8 cellular contexts compared by ENCODE assay signal in the genomic region with DNA sequence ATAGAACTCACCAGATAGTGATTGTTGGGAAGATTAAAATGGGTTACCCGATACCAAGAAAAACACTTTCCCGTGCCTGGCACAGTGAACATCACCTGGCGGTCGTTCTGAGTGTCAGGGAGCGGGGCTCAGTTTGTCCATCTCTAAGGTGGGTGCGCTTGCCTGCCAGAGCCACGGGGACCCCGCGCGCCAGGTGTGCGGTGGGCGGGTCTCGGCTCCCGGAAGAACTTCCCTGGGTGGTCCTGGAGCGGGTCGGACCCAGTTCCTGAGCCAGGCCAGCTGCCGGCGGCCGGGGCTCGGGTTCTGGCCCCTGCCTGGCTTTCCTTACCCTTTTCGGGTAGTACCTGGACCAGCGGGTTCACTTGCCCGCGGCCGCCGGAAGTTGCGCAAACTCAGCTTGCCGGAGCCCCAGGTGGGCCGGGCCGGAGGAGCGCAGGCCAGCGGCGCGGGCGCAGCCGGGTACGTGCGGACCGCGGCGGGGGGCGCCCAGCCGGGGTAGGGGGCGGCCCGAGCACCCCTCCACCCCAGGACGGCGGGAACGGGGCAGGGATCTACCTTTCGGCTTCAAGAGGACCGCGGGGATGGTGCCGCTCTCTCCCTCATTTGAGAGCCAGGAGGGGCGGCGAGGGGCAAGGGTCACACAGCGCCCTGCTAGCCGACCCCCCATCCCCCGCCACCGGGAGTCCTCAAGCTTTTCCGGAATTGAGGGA. TPM values are rescaled to one million over a fixed set of nuclear protein-coding genes. Genes with fewer than 3 reads are reported as not detected.
DNase-seq lines count a peak whose midpoint lies in the region; ATAC-seq and TF ChIP-seq lines count a peak whose summit lies in the region.

No MANE protein-coding gene starts in this region.

- no peaks in the 10 kb centered on the region for H3F3A ChIP-seq in smooth muscle cell (ENCODE audit: low read depth)

- H3K36me3 ChIP-seq in iPS DF 6.9 (ENCODE audit: control insufficient read depth, insufficient read depth, low read length) (no peaks in the 10 kb centered on the region), smooth muscle cell (ENCODE audit: low read depth) (no peaks in the 10 kb centered on the region), BE2C (no peaks in the 10 kb centered on the region)

- H4K20me1 ChIP-seq in smooth muscle cell (ENCODE audit: low read depth): peaks cover 24% of the 10 kb centered on the region

- no peak for ATAC-seq in HG03460 (IDR thresholded peaks at IDR 0.05; ENCODE audit: unreplicated experiment)

- no CpG with 5 or more reads among the region's 59 CpGs for WGBS in iPS DF 6.9 (ENCODE audit: insufficient coverage, insufficient read length)
- WGBS in smooth muscle cell (ENCODE audit: low lambda C conversion rate): 14% methylated on average over 51 of the region's 59 CpGs

- H3K27ac ChIP-seq in iPS DF 6.9 (ENCODE audit: low read length) (no peak overlapping the region), smooth muscle cell (ENCODE audit: low read depth) (no peak overlapping the region)

- TF ChIP-seq CTCF in smooth muscle cell (IDR thresholded peaks at IDR 0.05; ENCODE audit: borderline replicate concordance, insufficient read depth, poor library complexity, severe bottlenecking): no peak
- TF ChIP-seq CTCF in BE2C (IDR thresholded peaks at IDR 0.05; ENCODE audit: low read depth, low read length): no peak

- DNase-seq in NCI-H146 (lab: John Stamatoyannopoulos, UW): peak; percentile 69
- no peak for DNase-seq in NCI-H146 treated with DMSO at 0.1 percent for 48 hours (lab: John Stamatoyannopoulos, UW; ENCODE audit: unreplicated experiment)
- DNase-seq in activated CD8-positive, alpha-beta memory T cell treated with anti-CD3 and anti-CD28 coated beads, Interleukin-2, amount 50 U/mL, for 4 hours: peak; percentile 31
- DNase-seq in iPS DF 6.9 (ENCODE audit: low read depth, low spot score): no peak
- no peak for DNase-seq in smooth muscle cell (lab: John Stamatoyannopoulos, UW; ENCODE audit: unreplicated experiment)
- DNase-seq in BE2C: no peak
- no peak for DNase-seq in anterior cingulate cortex (lab: John Stamatoyannopoulos, UW)

- no peak overlapping the region for H2AFZ ChIP-seq in smooth muscle cell (ENCODE audit: low read depth)

- H3K4me2 ChIP-seq in smooth muscle cell: peak overlapping the region; percentile 89

- H3K4me1 ChIP-seq in iPS DF 6.9 (ENCODE audit: control insufficient read depth, insufficient read depth, low read length) (peaks cover 10% of the 10 kb centered on the region), smooth muscle cell (ENCODE audit: low read depth) (no peaks in the 10 kb centered on the region), BE2C (no peaks in the 10 kb centered on the region)

- H3K79me2 ChIP-seq in smooth muscle cell (ENCODE audit: low read depth): no peaks in the 10 kb centered on the region

- H3K27me3 ChIP-seq in iPS DF 6.9 (ENCODE audit: control insufficient read depth, insufficient read depth, low read length) (no peaks in the 10 kb centered on the region), smooth muscle cell (ENCODE audit: low read depth) (peaks cover 35% of the 10 kb centered on the region), BE2C (no peaks in the 10 kb centered on the region)

- H3K9me3 ChIP-seq in iPS DF 6.9 (ENCODE audit: control insufficient read depth, insufficient read depth, low read length): no peaks in the 10 kb centered on the region
- no peaks in the 10 kb centered on the region for H3K9me3 ChIP-seq in smooth muscle cell (replicated peaks; ENCODE audit: low read depth)
- H3K9me3 ChIP-seq in BE2C: no peaks in the 10 kb centered on the region

- H3K4me3 ChIP-seq in iPS DF 6.9 (ENCODE audit: low read length): peak overlapping the region; percentile 64; the same call in 1 of the 2 replicates
- H3K4me3 ChIP-seq in smooth muscle cell: peak overlapping the region; percentile 58
- H3K4me3 ChIP-seq in BE2C (ENCODE audit: low read depth, low read length): no peak overlapping the region

- H3K9ac ChIP-seq in smooth muscle cell (ENCODE audit: low read depth): no peak overlapping the region

RNA-seq across cellular contexts. Expression of a gene that starts 7.5 kb away (rescaled TPM):
- total RNA-seq in smooth muscle cell: 2.9 and 5.3 TPM in 2 replicates
- polyA plus RNA-seq in smooth muscle cell: 5.6 and 8.7 TPM in 2 replicates
- polyA plus RNA-seq in BE2C (2012; ENCODE audit: insufficient read depth, insufficient read length, low read depth): 6.5 TPM

Comparison
In these comparisons a context has a peak if more than half of its experiments do, and no peak if none do; other contexts are left out.
1. DNase-seq: peak in NCI-H146 (single experiment) and activated CD8-positive, alpha-beta memory T cell treated with anti-CD3 and anti-CD28 coated beads, Interleukin-2, amount 50 U/mL, for 4 hours (single experiment); none in NCI-H146 treated with DMSO at 0.1 percent for 48 hours (single experiment), iPS DF 6.9 (single experiment), smooth muscle cell (single experiment), BE2C (single experiment) and anterior cingulate cortex (0 of 58).